In genomic region chr12:121802485-121802842, GRCh38 we compare ENCODE assay signal across 8 cellular contexts. TPM values are rescaled to one million over a fixed set of nuclear protein-coding genes. Genes with fewer than 3 reads are reported as not detected.
A peak's percentile ranks its signal among the peaks of the same experiment; 100 is the strongest.
DNase-seq lines count a peak whose midpoint lies in the region; TF ChIP-seq lines count a peak whose summit lies in the region.

No MANE protein-coding gene starts in this region.

- WGBS in esophagus, 2 donors: 0 to 2% methylated on average over 1 of the region's 1 CpG

- peaks cover 32% of the 10 kb centered on the region for H3K4me1 Mint-ChIP-seq in progenitor cell of endocrine pancreas (ENCODE audit: low read depth)

- H3K9me3 ChIP-seq in ES-I3 (ENCODE audit: control insufficient read depth, insufficient read depth, low read length) (no peaks in the 10 kb centered on the region), Peyer's patch (no peaks in the 10 kb centered on the region), esophagus (ENCODE audit: control insufficient read depth in 2 of 2, insufficient read depth in 1 of 2, low read depth in 1 of 2, low read length in 1 of 2) (no peaks in the 10 kb centered on the region)

- H3K4me3 Mint-ChIP-seq in progenitor cell of endocrine pancreas (ENCODE audit: low read depth): peak overlapping the region; percentile 90

- peak overlapping the region; percentile 99 for H3K9ac ChIP-seq in ES-I3 (ENCODE audit: low read depth, low read length)

- DNase-seq in Peyer's patch: no peak
- no peak for DNase-seq in progenitor cell of endocrine pancreas (ENCODE audit: low spot score, unreplicated experiment)
- DNase-seq in dermis blood vessel endothelial cell: no peak
- DNase-seq in NK-92 treated with Interleukin-12 subunit alpha and Interleukin-12 subunit beta, amount 100 ng/mL, for 24 hours (lab: John Stamatoyannopoulos, UW): no peak
- DNase-seq in stimulated activated CD4-positive, alpha-beta T cell treated with anti-CD3 and anti-CD28 coated beads, Interleukin-1b, Interleukin-23, amount 100 ng/mL, for 48 hours: no peak
- no peak for DNase-seq in SKM-1 treated with dmso at 0.1 percent for 144 hours (lab: John Stamatoyannopoulos, UW; ENCODE audit: unreplicated experiment)

- peaks cover 12% of the 10 kb centered on the region for H3K36me3 Mint-ChIP-seq in progenitor cell of endocrine pancreas (ENCODE audit: insufficient read depth)

- H3K27me3 ChIP-seq in Peyer's patch: no peaks in the 10 kb centered on the region
- no peaks in the 10 kb centered on the region for H3K27me3 ChIP-seq in esophagus (ENCODE audit: control insufficient read depth in 1 of 2, insufficient read depth in 2 of 2, low read length in 2 of 2)

- no peaks in the 10 kb centered on the region for H3K27me3 Mint-ChIP-seq in progenitor cell of endocrine pancreas

- peaks cover 22% of the 10 kb centered on the region; the same call in 1 of the 2 replicates for H3K4me1 ChIP-seq in ES-I3 (ENCODE audit: insufficient read depth, low read length)
- H3K4me1 ChIP-seq in Peyer's patch: peaks cover 0 to 38% (median 20%) of the 10 kb centered on the region in 4 donors
- H3K4me1 ChIP-seq in esophagus (ENCODE audit: control insufficient read depth in 2 of 2, insufficient read depth in 2 of 2, low read length in 1 of 2): peaks cover 10 to 17% of the 10 kb centered on the region in 2 donors

- H3K36me3 ChIP-seq in ES-I3 (ENCODE audit: insufficient read depth, low read length) (no peaks in the 10 kb centered on the region; the same call in 1 of the 2 replicates), Peyer's patch (no peaks in the 10 kb centered on the region), esophagus (ENCODE audit: control insufficient read depth in 2 of 2, insufficient read depth in 2 of 2, low read length in 1 of 2) (peaks cover 0 to 5% of the 10 kb centered on the region in 2 donors)

- peak overlapping the region; percentile 82 to 93 (median 88) for H3K4me3 ChIP-seq in Peyer's patch
- H3K4me3 ChIP-seq in esophagus (ENCODE audit: low read depth in 1 of 2, low read length in 2 of 2): peak overlapping the region; percentile 71 to 88

- peak overlapping the region; percentile 99 for H3K27ac Mint-ChIP-seq in progenitor cell of endocrine pancreas

- H3K9me3 Mint-ChIP-seq in progenitor cell of endocrine pancreas (ENCODE audit: low read depth): no peaks in the 10 kb centered on the region

- TF ChIP-seq CTCF in Peyer's patch (IDR thresholded peaks at IDR 0.05) (peak in 1 of 6 experiments; percentile 2), progenitor cell of endocrine pancreas (IDR thresholded peaks at IDR 0.05; ENCODE audit: unreplicated experiment) (no peak)

- no peak for TF ChIP-seq POLR2A in Peyer's patch (IDR thresholded peaks at IDR 0.05)

- peak overlapping the region; percentile 100 for H3K27ac ChIP-seq in Peyer's patch
- peak overlapping the region; percentile 99 for H3K27ac ChIP-seq in esophagus (ENCODE audit: low read depth in 2 of 2, low read length in 1 of 2)

RNA-seq across cellular contexts. Expression of gene SETD1B, which starts 1.3 kb away (rescaled TPM):
- 10 to 100 TPM; 15.4 to 30.5 (median 25.3) TPM for total RNA-seq in Peyer's patch
- polyA plus RNA-seq in esophagus: 10 to 100 TPM in 1 of 2 donors, 1 to 10 TPM in 1; 7.7 to 12.8 TPM
- total RNA-seq in progenitor cell of endocrine pancreas: 27.2 and 28.6 TPM in 2 replicates
- total RNA-seq in dermis blood vessel endothelial cell: 2.7 and 6.7 TPM in 2 replicates

RNA-seq across cellular contexts. Expression of gene RHOF, which starts 9.0 kb away (rescaled TPM):
- total RNA-seq in Peyer's patch (100 to 1,000 TPM in 2 of 4 donors, 10 to 100 TPM in 2; 31.4 to 134 (median 91.0) TPM), progenitor cell of endocrine pancreas (36.0 and 37.5 TPM in 2 replicates), dermis blood vessel endothelial cell (6.1 and 6.5 TPM in 2 replicates)
- polyA plus RNA-seq in esophagus: 1 to 10 TPM; 5.8 to 6.4 TPM

RNA-seq across cellular contexts. Expression of gene HPD, which starts 56.2 kb away (rescaled TPM):
- total RNA-seq in Peyer's patch (not detected), progenitor cell of endocrine pancreas (not detected in 2 replicates), dermis blood vessel endothelial cell (not detected in 2 replicates)
- polyA plus RNA-seq in esophagus: under 1 TPM; 0.29 to 0.31 TPM
